25 cellular contexts compared by ENCODE assay signal in genomic region chr5:177565046-177565445, GRCh38.
"Had no signal": no experiment of that assay in that cellular context is flagged by ENCODE, and none has a peak within 500 bp of the region (broad histone marks: within the 10 kb centered on the region; RNA-seq: fewer than 3 reads in every experiment).

No MANE protein-coding gene starts in this region.

- H3K9me3 Mint-ChIP-seq: dendritic cell treated with granulocyte-macrophage colony-stimulating factor and Interleukin-4, amounts not matched to agents 40 ng/mL and 50 ng/mL, for 4 days; memory B cell; natural killer cell; stimulated activated naive CD8-positive, alpha-beta T cell treated with anti-CD3 and anti-CD28 coated beads, Interleukin-15, amount 100 ng/mL, for 72 hours; type B pancreatic cell had no signal

- H3K27me3 Mint-ChIP-seq: stimulated activated naive CD8-positive, alpha-beta T cell treated with anti-CD3 and anti-CD28 coated beads, Interleukin-15, amount 100 ng/mL, for 72 hours had no signal

- H3K36me3 ChIP-seq: colonic mucosa, esophagus squamous epithelium, gastrocnemius medialis, lower lobe of right lung, prostate gland, right atrium auricular region, suprapubic skin, thyroid gland had no signal

- H3K4me1 ChIP-seq: colonic mucosa, gastrocnemius medialis, lower lobe of right lung, prostate gland, right atrium auricular region, suprapubic skin, thyroid gland had no signal

- H3K27ac Mint-ChIP-seq: dendritic cell treated with granulocyte-macrophage colony-stimulating factor and Interleukin-4, amounts not matched to agents 40 ng/mL and 50 ng/mL, for 4 days; endodermal cell; memory B cell; natural killer cell; stimulated activated naive CD8-positive, alpha-beta T cell treated with anti-CD3 and anti-CD28 coated beads, Interleukin-15, amount 100 ng/mL, for 72 hours; type B pancreatic cell had no signal

- H3K27me3 ChIP-seq: colonic mucosa, gastrocnemius medialis, right atrium auricular region, suprapubic skin, thyroid gland had no signal

- ATAC-seq: gastrocnemius medialis; left ventricle myocardium superior; lower lobe of right lung; natural killer cell; sciatic nerve; stimulated activated naive CD8-positive, alpha-beta T cell treated with anti-CD3 and anti-CD28 coated beads, Interleukin-15, amount 100 ng/mL, for 72 hours had no signal

- FAIRE-seq: keratinocyte had no signal

- H3K9me3 ChIP-seq: colonic mucosa, esophagus squamous epithelium, gastrocnemius medialis, lower lobe of right lung, prostate gland, right atrium auricular region, suprapubic skin, thyroid gland had no signal

- DNase-seq: colonic mucosa; effector CD8-positive, alpha-beta T cell; endodermal cell; esophagus squamous epithelium; gastrocnemius medialis; head of caudate nucleus; left ventricle myocardium superior; lower lobe of right lung; natural killer cell; stimulated activated CD4-positive, alpha-beta T cell treated with anti-CD3 and anti-CD28 coated beads, Interleukin-12 subunit alpha, Interleukin-12 subunit beta, amount 100 ng/mL, for 4 hours; stimulated activated CD4-positive, alpha-beta T cell treated with anti-CD3 and anti-CD28 coated beads, Interleukin-1b, Interleukin-23, amount 100 ng/mL, for 48 hours; stimulated activated CD4-positive, alpha-beta T cell treated with anti-CD3 and anti-CD28 coated beads, Interleukin-4, amount 100 ng/mL, for 1 hour; stimulated activated CD8-positive, alpha-beta memory T cell treated with anti-CD3 and anti-CD28 coated beads, Interleukin-4, amount 100 ng/mL, for 48 hours; stimulated activated naive CD4-positive, alpha-beta T cell; stimulated activated naive CD8-positive, alpha-beta T cell treated with anti-CD3 and anti-CD28 coated beads, Interleukin-15, amount 100 ng/mL, for 72 hours; thyroid gland had no signal

- H3K4me3 ChIP-seq: colonic mucosa, esophagus squamous epithelium, gastrocnemius medialis, lower lobe of right lung, prostate gland, right atrium auricular region, smooth muscle cell, suprapubic skin, thyroid gland had no signal

- H3K4me2 ChIP-seq: smooth muscle cell had no signal

- H3K27ac ChIP-seq: colonic mucosa, esophagus squamous epithelium, gastrocnemius medialis, lower lobe of right lung, prostate gland, right atrium auricular region, suprapubic skin, thyroid gland had no signal

- H3K4me3 Mint-ChIP-seq: dendritic cell treated with granulocyte-macrophage colony-stimulating factor and Interleukin-4, amounts not matched to agents 40 ng/mL and 50 ng/mL, for 4 days; endodermal cell; memory B cell; natural killer cell; stimulated activated naive CD8-positive, alpha-beta T cell treated with anti-CD3 and anti-CD28 coated beads, Interleukin-15, amount 100 ng/mL, for 72 hours; type B pancreatic cell had no signal

- H3K4me1 Mint-ChIP-seq: memory B cell, natural killer cell had no signal

- H3K36me3 Mint-ChIP-seq: memory B cell, natural killer cell, type B pancreatic cell had no signal
